Comparison of ENCODE assay signal across 1 cellular context in genomic region chr17:44389723-44390202, GRCh38.
TF ChIP-seq lines count a peak whose summit lies in the region.

No MANE protein-coding gene starts in this region.

TF ChIP-seq in K562, 482 proteins besides CTCF, POLR2A, EP300 and RAD21 (continues in another document):
- no peak for TF ChIP-seq ZNF668 (CRISPR knock-in tag; IDR thresholded peaks at IDR 0.05)
- no peak; the same call in 1 of the 2 replicates for TF ChIP-seq NR2C1 (IDR thresholded peaks at IDR 0.05)
- no peak for TF ChIP-seq NR2C1 (tag; IDR thresholded peaks at IDR 0.05)
- TF ChIP-seq, protein P1, sequence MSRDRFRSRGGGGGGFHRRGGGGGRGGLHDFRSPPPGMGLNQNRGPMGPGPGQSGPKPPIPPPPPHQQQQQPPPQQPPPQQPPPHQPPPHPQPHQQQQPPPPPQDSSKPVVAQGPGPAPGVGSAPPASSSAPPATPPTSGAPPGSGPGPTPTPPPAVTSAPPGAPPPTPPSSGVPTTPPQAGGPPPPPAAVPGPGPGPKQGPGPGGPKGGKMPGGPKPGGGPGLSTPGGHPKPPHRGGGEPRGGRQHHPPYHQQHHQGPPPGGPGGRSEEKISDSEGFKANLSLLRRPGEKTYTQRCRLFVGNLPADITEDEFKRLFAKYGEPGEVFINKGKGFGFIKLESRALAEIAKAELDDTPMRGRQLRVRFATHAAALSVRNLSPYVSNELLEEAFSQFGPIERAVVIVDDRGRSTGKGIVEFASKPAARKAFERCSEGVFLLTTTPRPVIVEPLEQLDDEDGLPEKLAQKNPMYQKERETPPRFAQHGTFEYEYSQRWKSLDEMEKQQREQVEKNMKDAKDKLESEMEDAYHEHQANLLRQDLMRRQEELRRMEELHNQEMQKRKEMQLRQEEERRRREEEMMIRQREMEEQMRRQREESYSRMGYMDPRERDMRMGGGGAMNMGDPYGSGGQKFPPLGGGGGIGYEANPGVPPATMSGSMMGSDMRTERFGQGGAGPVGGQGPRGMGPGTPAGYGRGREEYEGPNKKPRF (IDR thresholded peaks at IDR 0.05; ENCODE audit: low read depth, low read length), result no peak
- no peak for TF ChIP-seq TCF7 (IDR thresholded peaks at IDR 0.05; ENCODE audit: borderline replicate concordance)
- TF ChIP-seq, protein P2, sequence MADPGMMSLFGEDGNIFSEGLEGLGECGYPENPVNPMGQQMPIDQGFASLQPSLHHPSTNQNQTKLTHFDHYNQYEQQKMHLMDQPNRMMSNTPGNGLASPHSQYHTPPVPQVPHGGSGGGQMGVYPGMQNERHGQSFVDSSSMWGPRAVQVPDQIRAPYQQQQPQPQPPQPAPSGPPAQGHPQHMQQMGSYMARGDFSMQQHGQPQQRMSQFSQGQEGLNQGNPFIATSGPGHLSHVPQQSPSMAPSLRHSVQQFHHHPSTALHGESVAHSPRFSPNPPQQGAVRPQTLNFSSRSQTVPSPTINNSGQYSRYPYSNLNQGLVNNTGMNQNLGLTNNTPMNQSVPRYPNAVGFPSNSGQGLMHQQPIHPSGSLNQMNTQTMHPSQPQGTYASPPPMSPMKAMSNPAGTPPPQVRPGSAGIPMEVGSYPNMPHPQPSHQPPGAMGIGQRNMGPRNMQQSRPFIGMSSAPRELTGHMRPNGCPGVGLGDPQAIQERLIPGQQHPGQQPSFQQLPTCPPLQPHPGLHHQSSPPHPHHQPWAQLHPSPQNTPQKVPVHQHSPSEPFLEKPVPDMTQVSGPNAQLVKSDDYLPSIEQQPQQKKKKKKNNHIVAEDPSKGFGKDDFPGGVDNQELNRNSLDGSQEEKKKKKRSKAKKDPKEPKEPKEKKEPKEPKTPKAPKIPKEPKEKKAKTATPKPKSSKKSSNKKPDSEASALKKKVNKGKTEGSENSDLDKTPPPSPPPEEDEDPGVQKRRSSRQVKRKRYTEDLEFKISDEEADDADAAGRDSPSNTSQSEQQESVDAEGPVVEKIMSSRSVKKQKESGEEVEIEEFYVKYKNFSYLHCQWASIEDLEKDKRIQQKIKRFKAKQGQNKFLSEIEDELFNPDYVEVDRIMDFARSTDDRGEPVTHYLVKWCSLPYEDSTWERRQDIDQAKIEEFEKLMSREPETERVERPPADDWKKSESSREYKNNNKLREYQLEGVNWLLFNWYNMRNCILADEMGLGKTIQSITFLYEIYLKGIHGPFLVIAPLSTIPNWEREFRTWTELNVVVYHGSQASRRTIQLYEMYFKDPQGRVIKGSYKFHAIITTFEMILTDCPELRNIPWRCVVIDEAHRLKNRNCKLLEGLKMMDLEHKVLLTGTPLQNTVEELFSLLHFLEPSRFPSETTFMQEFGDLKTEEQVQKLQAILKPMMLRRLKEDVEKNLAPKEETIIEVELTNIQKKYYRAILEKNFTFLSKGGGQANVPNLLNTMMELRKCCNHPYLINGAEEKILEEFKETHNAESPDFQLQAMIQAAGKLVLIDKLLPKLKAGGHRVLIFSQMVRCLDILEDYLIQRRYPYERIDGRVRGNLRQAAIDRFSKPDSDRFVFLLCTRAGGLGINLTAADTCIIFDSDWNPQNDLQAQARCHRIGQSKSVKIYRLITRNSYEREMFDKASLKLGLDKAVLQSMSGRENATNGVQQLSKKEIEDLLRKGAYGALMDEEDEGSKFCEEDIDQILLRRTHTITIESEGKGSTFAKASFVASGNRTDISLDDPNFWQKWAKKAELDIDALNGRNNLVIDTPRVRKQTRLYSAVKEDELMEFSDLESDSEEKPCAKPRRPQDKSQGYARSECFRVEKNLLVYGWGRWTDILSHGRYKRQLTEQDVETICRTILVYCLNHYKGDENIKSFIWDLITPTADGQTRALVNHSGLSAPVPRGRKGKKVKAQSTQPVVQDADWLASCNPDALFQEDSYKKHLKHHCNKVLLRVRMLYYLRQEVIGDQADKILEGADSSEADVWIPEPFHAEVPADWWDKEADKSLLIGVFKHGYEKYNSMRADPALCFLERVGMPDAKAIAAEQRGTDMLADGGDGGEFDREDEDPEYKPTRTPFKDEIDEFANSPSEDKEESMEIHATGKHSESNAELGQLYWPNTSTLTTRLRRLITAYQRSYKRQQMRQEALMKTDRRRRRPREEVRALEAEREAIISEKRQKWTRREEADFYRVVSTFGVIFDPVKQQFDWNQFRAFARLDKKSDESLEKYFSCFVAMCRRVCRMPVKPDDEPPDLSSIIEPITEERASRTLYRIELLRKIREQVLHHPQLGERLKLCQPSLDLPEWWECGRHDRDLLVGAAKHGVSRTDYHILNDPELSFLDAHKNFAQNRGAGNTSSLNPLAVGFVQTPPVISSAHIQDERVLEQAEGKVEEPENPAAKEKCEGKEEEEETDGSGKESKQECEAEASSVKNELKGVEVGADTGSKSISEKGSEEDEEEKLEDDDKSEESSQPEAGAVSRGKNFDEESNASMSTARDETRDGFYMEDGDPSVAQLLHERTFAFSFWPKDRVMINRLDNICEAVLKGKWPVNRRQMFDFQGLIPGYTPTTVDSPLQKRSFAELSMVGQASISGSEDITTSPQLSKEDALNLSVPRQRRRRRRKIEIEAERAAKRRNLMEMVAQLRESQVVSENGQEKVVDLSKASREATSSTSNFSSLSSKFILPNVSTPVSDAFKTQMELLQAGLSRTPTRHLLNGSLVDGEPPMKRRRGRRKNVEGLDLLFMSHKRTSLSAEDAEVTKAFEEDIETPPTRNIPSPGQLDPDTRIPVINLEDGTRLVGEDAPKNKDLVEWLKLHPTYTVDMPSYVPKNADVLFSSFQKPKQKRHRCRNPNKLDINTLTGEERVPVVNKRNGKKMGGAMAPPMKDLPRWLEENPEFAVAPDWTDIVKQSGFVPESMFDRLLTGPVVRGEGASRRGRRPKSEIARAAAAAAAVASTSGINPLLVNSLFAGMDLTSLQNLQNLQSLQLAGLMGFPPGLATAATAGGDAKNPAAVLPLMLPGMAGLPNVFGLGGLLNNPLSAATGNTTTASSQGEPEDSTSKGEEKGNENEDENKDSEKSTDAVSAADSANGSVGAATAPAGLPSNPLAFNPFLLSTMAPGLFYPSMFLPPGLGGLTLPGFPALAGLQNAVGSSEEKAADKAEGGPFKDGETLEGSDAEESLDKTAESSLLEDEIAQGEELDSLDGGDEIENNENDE (IDR thresholded peaks at IDR 0.05; ENCODE audit: low read depth, low read length), result no peak
- 0 out of 4 replicates have a peak, but pooled peaks of 1 of the 2 experiments have one; percentile 56 for TF ChIP-seq TEAD1 (CRISPR knock-in tag; IDR thresholded peaks at IDR 0.05)
- no peak for TF ChIP-seq MAFG (tag; conservative IDR thresholded peaks at IDR 0.05)
- no peak for TF ChIP-seq CHCHD3 (CRISPR knock-in tag; IDR thresholded peaks at IDR 0.05)
- TF ChIP-seq, protein P3, sequence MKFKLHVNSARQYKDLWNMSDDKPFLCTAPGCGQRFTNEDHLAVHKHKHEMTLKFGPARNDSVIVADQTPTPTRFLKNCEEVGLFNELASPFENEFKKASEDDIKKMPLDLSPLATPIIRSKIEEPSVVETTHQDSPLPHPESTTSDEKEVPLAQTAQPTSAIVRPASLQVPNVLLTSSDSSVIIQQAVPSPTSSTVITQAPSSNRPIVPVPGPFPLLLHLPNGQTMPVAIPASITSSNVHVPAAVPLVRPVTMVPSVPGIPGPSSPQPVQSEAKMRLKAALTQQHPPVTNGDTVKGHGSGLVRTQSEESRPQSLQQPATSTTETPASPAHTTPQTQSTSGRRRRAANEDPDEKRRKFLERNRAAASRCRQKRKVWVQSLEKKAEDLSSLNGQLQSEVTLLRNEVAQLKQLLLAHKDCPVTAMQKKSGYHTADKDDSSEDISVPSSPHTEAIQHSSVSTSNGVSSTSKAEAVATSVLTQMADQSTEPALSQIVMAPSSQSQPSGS (CRISPR knock-in tag; IDR thresholded peaks at IDR 0.05), result no peak
- no peak for TF ChIP-seq FOXA1 (IDR thresholded peaks at IDR 0.05; ENCODE audit: borderline replicate concordance)
- no peak for TF ChIP-seq ZEB2 (IDR thresholded peaks at IDR 0.05)
- no peak for TF ChIP-seq ZNF785 (CRISPR knock-in tag; IDR thresholded peaks at IDR 0.05)
- TF ChIP-seq DNMT1 (IDR thresholded peaks at IDR 0.05), result no peak
- TF ChIP-seq FOXP1 (CRISPR knock-in tag; IDR thresholded peaks at IDR 0.05), result no peak
- no peak for TF ChIP-seq NR4A1 (CRISPR knock-in tag; IDR thresholded peaks at IDR 0.05)
- TF ChIP-seq NR4A1 (tag; IDR thresholded peaks at IDR 0.05), result peak; percentile 68; the same call in 1 of the 2 replicates
- no peak for TF ChIP-seq ZNF347 (CRISPR knock-in tag; IDR thresholded peaks at IDR 0.05; ENCODE audit: low read depth)
- no peak for TF ChIP-seq ZNF384 (IDR thresholded peaks at IDR 0.05; ENCODE audit: low read depth, low read length)
- TF ChIP-seq TAF1 (IDR thresholded peaks at IDR 0.05; ENCODE audit: control insufficient read depth, extremely low read depth, insufficient read depth, low read length, severe bottlenecking), result peak; percentile 37
- no peak for TF ChIP-seq ZNF586 (CRISPR knock-in tag; conservative IDR thresholded peaks at IDR 0.05)
- TF ChIP-seq NR2F6 (CRISPR knock-in tag; IDR thresholded peaks at IDR 0.05), result no peak
- no peak; the same call in 1 of the 2 replicates for TF ChIP-seq L3MBTL2 (IDR thresholded peaks at IDR 0.05)
- TF ChIP-seq ZNF445 (CRISPR knock-in tag; IDR thresholded peaks at IDR 0.05; ENCODE audit: low read depth), result no peak
- no peak for TF ChIP-seq XRCC4 (IDR thresholded peaks at IDR 0.05; ENCODE audit: extremely low read depth, insufficient read depth, insufficient read length)
- no peak for TF ChIP-seq KLF10 (CRISPR knock-in tag; IDR thresholded peaks at IDR 0.05)
- TF ChIP-seq ZNF584 (CRISPR knock-in tag; IDR thresholded peaks at IDR 0.05; ENCODE audit: low read depth), result 0 out of 2 replicates have a peak, but pooled peaks have one; percentile 54
- no peak for TF ChIP-seq ZNF551 (CRISPR knock-in tag; IDR thresholded peaks at IDR 0.05)
- TF ChIP-seq, protein P4, sequence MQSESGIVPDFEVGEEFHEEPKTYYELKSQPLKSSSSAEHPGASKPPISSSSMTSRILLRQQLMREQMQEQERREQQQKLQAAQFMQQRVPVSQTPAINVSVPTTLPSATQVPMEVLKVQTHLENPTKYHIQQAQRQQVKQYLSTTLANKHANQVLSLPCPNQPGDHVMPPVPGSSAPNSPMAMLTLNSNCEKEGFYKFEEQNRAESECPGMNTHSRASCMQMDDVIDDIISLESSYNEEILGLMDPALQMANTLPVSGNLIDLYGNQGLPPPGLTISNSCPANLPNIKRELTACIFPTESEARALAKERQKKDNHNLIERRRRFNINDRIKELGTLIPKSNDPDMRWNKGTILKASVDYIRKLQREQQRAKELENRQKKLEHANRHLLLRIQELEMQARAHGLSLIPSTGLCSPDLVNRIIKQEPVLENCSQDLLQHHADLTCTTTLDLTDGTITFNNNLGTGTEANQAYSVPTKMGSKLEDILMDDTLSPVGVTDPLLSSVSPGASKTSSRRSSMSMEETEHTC (IDR thresholded peaks at IDR 0.05), result no peak
- TF ChIP-seq SOX6 (IDR thresholded peaks at IDR 0.05), result peak; percentile 53
- TF ChIP-seq, protein P5, sequence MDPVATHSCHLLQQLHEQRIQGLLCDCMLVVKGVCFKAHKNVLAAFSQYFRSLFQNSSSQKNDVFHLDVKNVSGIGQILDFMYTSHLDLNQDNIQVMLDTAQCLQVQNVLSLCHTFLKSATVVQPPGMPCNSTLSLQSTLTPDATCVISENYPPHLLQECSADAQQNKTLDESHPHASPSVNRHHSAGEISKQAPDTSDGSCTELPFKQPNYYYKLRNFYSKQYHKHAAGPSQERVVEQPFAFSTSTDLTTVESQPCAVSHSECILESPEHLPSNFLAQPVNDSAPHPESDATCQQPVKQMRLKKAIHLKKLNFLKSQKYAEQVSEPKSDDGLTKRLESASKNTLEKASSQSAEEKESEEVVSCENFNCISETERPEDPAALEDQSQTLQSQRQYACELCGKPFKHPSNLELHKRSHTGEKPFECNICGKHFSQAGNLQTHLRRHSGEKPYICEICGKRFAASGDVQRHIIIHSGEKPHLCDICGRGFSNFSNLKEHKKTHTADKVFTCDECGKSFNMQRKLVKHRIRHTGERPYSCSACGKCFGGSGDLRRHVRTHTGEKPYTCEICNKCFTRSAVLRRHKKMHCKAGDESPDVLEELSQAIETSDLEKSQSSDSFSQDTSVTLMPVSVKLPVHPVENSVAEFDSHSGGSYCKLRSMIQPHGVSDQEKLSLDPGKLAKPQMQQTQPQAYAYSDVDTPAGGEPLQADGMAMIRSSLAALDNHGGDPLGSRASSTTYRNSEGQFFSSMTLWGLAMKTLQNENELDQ (CRISPR knock-in tag; IDR thresholded peaks at IDR 0.05; ENCODE audit: borderline replicate concordance), result no peak
- TF ChIP-seq, protein P6, sequence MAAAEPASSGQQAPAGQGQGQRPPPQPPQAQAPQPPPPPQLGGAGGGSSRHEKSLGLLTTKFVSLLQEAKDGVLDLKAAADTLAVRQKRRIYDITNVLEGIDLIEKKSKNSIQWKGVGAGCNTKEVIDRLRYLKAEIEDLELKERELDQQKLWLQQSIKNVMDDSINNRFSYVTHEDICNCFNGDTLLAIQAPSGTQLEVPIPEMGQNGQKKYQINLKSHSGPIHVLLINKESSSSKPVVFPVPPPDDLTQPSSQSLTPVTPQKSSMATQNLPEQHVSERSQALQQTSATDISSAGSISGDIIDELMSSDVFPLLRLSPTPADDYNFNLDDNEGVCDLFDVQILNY (CRISPR knock-in tag; IDR thresholded peaks at IDR 0.05), result no peak
- no peak for TF ChIP-seq SMARCB1 (IDR thresholded peaks at IDR 0.05; ENCODE audit: insufficient read length, low read depth)
- TF ChIP-seq, protein P7, sequence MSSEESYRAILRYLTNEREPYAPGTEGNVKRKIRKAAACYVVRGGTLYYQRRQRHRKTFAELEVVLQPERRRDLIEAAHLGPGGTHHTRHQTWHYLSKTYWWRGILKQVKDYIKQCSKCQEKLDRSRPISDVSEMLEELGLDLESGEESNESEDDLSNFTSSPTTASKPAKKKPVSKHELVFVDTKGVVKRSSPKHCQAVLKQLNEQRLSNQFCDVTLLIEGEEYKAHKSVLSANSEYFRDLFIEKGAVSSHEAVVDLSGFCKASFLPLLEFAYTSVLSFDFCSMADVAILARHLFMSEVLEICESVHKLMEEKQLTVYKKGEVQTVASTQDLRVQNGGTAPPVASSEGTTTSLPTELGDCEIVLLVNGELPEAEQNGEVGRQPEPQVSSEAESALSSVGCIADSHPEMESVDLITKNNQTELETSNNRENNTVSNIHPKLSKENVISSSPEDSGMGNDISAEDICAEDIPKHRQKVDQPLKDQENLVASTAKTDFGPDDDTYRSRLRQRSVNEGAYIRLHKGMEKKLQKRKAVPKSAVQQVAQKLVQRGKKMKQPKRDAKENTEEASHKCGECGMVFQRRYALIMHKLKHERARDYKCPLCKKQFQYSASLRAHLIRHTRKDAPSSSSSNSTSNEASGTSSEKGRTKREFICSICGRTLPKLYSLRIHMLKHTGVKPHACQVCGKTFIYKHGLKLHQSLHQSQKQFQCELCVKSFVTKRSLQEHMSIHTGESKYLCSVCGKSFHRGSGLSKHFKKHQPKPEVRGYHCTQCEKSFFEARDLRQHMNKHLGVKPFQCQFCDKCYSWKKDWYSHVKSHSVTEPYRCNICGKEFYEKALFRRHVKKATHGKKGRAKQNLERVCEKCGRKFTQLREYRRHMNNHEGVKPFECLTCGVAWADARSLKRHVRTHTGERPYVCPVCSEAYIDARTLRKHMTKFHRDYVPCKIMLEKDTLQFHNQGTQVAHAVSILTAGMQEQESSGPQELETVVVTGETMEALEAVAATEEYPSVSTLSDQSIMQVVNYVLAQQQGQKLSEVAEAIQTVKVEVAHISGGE (CRISPR knock-in tag; IDR thresholded peaks at IDR 0.05), result peak in 1 of 3 experiments; percentile 93; a peak in 2 of 6 replicates
- TF ChIP-seq NFXL1 (CRISPR knock-in tag; IDR thresholded peaks at IDR 0.05), result no peak
- no peak for TF ChIP-seq ZNF239 (CRISPR knock-in tag; IDR thresholded peaks at IDR 0.05)
- TF ChIP-seq THRB (CRISPR knock-in tag; conservative IDR thresholded peaks at IDR 0.05), result no peak
